In the genomic region with DNA sequence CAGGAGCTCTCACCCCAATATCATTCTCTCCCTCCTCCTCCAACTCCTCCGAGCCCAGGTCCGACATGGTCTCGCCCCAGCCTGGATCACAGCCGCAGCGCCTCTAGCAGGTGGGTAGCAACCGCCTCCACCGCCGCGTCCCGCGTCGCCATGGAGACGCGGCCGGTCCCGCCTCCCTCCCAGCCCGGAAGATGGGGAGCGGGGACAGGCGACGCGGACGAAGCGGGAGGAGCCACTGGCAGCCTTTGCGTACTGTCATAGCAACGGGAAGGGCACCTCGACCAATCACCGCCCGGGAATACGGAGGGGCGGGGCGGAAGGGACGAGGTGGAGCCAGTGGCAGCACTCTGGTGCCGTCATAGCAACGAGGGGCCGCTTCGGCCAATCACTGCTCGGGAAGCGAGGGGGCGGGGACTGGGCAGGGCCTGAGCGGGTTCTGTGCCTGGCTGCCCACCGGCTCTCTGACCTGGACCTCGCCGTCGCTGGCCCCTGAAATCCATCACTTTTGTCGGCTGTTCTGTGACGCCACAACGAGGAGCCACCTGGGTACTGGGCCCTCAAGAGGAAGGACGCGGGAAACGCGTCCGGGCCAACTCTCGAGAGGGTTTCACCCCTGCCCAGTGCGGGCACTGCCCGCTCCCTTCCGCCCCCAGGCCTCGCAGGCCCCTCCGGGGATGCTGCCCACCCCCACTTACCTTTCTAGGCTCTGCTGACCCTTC, we compare ENCODE assay signal across 9 cellular contexts. TPM values are rescaled to one million over a fixed set of nuclear protein-coding genes. Genes with fewer than 3 reads are reported as not detected.
DNase-seq lines count a peak whose midpoint lies in the region; ATAC-seq and TF ChIP-seq lines count a peak whose summit lies in the region.
"Had no signal": no experiment of that assay in that cellular context is flagged by ENCODE, and none has a peak within 500 bp of the region (broad histone marks: within the 10 kb centered on the region; RNA-seq: fewer than 3 reads in every experiment).

Gene RSPH1, minus strand, starts transcription at position 105 of the 719 bp plus-strand sequence. Its CDS starts 38 bp downstream, at position 67.

- H3K4me3 ChIP-seq in AG09309 (ENCODE audit: control insufficient read depth, low read depth, low read length) (peak within 1 kb of the TSS; percentile 47), smooth muscle cell (peak within 1 kb of the TSS; percentile 72)

- H3K27me3 Mint-ChIP-seq in activated B cell treated with CpG ODN at 0.5 μM for 24 hours (no peaks in the 10 kb centered on the region), immature natural killer cell (ENCODE audit: low read depth in 3 of 3) (peaks cover 7 to 9% (median 7%) of the 10 kb centered on the region in 3 donors)

- peak within 1 kb of the TSS; percentile 99 for H3K4me2 ChIP-seq in smooth muscle cell

- DNase-seq in AG09309 (ENCODE audit: low read depth) = peak; percentile 88
- DNase-seq in NCI-H226 = peak; percentile 96
- DNase-seq in activated B cell treated with CpG ODN at 0.5 μM for 24 hours = peak; percentile 99
- peak; percentile 99 for DNase-seq in central memory CD4-positive, alpha-beta T cell
- peak; percentile 99 for DNase-seq in immature natural killer cell
- peak; percentile 94 for DNase-seq in smooth muscle cell (lab: John Stamatoyannopoulos, UW; ENCODE audit: unreplicated experiment)

- H3K79me2 ChIP-seq in smooth muscle cell (ENCODE audit: low read depth) = no peaks in the 10 kb centered on the region

- H3K9me3 Mint-ChIP-seq in activated B cell treated with CpG ODN at 0.5 μM for 24 hours = no peaks in the 10 kb centered on the region
- no peaks in the 10 kb centered on the region for H3K9me3 Mint-ChIP-seq in immature natural killer cell

- H3K27ac ChIP-seq in smooth muscle cell (ENCODE audit: low read depth) = peak within 1 kb of the TSS; percentile 62

- H3K36me3 Mint-ChIP-seq in activated B cell treated with CpG ODN at 0.5 μM for 24 hours (ENCODE audit: low read depth) (no peaks in the 10 kb centered on the region), immature natural killer cell (no peaks in the 10 kb centered on the region)

- peak within 1 kb of the TSS; percentile 88 for H3K4me3 Mint-ChIP-seq in activated B cell treated with CpG ODN at 0.5 μM for 24 hours
- H3K4me3 Mint-ChIP-seq in immature natural killer cell = peak within 1 kb of the TSS; percentile 81 to 96 (median 90)

- peak within 1 kb of the TSS; percentile 83 for H3K27ac Mint-ChIP-seq in activated B cell treated with CpG ODN at 0.5 μM for 24 hours
- peak within 1 kb of the TSS; percentile 80 to 97 (median 88) for H3K27ac Mint-ChIP-seq in immature natural killer cell

- intact Hi-C loops in activated B cell treated with CpG ODN at 0.5 μM for 24 hours (cut with micrococcal nuclease) = loop anchor here (1.0 to 5.0 kb wide), 9 partner anchors 9 to 617 kb away; partner anchors contain the start of genes PKNOX1 and PRDM15

- no peaks in the 10 kb centered on the region for H3K9me3 ChIP-seq in smooth muscle cell (replicated peaks; ENCODE audit: low read depth)

- peak within 1 kb of the TSS; percentile 82 for H3K9ac ChIP-seq in smooth muscle cell (ENCODE audit: low read depth)

- POLR2A ChIA-PET in activated B cell treated with CpG ODN at 0.5 μM for 24 hours (lab: Charles Lee) = interaction anchor here (0.5 to 2.1 kb wide), 8 partner anchors 11 to 39 kb away, joined by 3 to 9 read pairs (median 5); partner anchors contain the start of gene SLC37A1

- peaks cover 13% of the 10 kb centered on the region for H3K4me1 Mint-ChIP-seq in activated B cell treated with CpG ODN at 0.5 μM for 24 hours
- peaks cover 17 to 18% of the 10 kb centered on the region in 2 donors for H3K4me1 Mint-ChIP-seq in immature natural killer cell

- peaks cover 24% of the 10 kb centered on the region for H3K4me1 ChIP-seq in smooth muscle cell (ENCODE audit: low read depth)

- no peaks in the 10 kb centered on the region for H3K27me3 ChIP-seq in smooth muscle cell (ENCODE audit: low read depth)

- peak; percentile 98 for ATAC-seq in GM19023 (IDR thresholded peaks at IDR 0.05; ENCODE audit: unreplicated experiment)
- peak; percentile 97 for ATAC-seq in HG03196 (IDR thresholded peaks at IDR 0.05; ENCODE audit: unreplicated experiment)
- ATAC-seq in activated B cell treated with CpG ODN at 0.5 μM for 24 hours (ENCODE audit: low read depth) = peak; percentile 96

- CTCF ChIA-PET in activated B cell treated with CpG ODN at 0.5 μM for 24 hours (lab: Charles Lee) = interaction anchor here (0.9 to 1.4 kb wide), 2 partner anchors 16 to 40 kb away, joined by 3 to 4 read pairs; no protein-coding TSS in a partner anchor

- no peaks in the 10 kb centered on the region for H4K20me1 ChIP-seq in smooth muscle cell (ENCODE audit: low read depth)

- H3K36me3 ChIP-seq in smooth muscle cell (ENCODE audit: low read depth) = no peaks in the 10 kb centered on the region

- H3F3A ChIP-seq in smooth muscle cell (ENCODE audit: low read depth) = peaks cover 15% of the 10 kb centered on the region

- TF ChIP-seq CTCF in AG09309 (IDR thresholded peaks at IDR 0.05; ENCODE audit: control insufficient read depth, insufficient read depth, low read depth, low read length, missing control alignments) = no peak
- TF ChIP-seq CTCF in activated B cell treated with CpG ODN at 0.5 μM for 24 hours (IDR thresholded peaks at IDR 0.05) = no peak
- TF ChIP-seq CTCF in smooth muscle cell (IDR thresholded peaks at IDR 0.05; ENCODE audit: borderline replicate concordance, insufficient read depth, poor library complexity, severe bottlenecking) = no peak

- H2AFZ ChIP-seq in smooth muscle cell (ENCODE audit: low read depth) = peak within 1 kb of the TSS; percentile 99

- WGBS in smooth muscle cell (ENCODE audit: low lambda C conversion rate) = 2% methylated on average over 55 of the region's 58 CpGs

RNA-seq across cellular contexts. Expression of gene RSPH1, which starts in this region (rescaled TPM):
- total RNA-seq in activated B cell treated with CpG ODN at 0.5 μM for 24 hours (0.38 TPM in 1 of 2 replicates, not detected in the other), smooth muscle cell (0.13 TPM in 1 of 2 replicates, not detected in the other)
- polyA plus RNA-seq in immature natural killer cell (under 1 TPM in 1 of 3 donors, not detected in 2; 0.37 TPM), smooth muscle cell (0.16 TPM in 1 of 2 replicates, not detected in the other)
- total RNA-seq: T-helper 1 cell treated with Interleukin-12 subunit alpha and Interleukin-12 subunit beta and Interleukin-4 antibody, amounts not matched to agents 30 ng/mL and 1 ng/mL, for 36 hours had no signal

Comparison
In these comparisons a context has a peak if more than half of its experiments do, and no peak if none do; other contexts are left out.
1. Peak in every context shown above with its lines: DNase-seq, ATAC-seq, H3K4me3 ChIP-seq and H3K27ac ChIP-seq.
2. Peak in DNase-seq and ATAC-seq in activated B cell treated with CpG ODN at 0.5 μM for 24 hours; RNA of the gene not detected or under 1 TPM.
3. Peak in DNase-seq in immature natural killer cell; RNA of the gene not detected or under 1 TPM.
4. Peak in DNase-seq, H3K4me3 ChIP-seq, H3K27ac ChIP-seq, H3K9ac ChIP-seq and H3K4me2 ChIP-seq in smooth muscle cell; RNA of the gene not detected or under 1 TPM.